10 cellular contexts compared by ENCODE assay signal in genomic region chr6:12065321-12066140, GRCh38. TPM values are rescaled to one million over a fixed set of nuclear protein-coding genes. Genes with fewer than 3 reads are reported as not detected.
A peak's percentile ranks its signal among the peaks of the same experiment; 100 is the strongest.
DNase-seq lines count a peak whose midpoint lies in the region; ATAC-seq and TF ChIP-seq lines count a peak whose summit lies in the region.
"Had no signal": no experiment of that assay in that cellular context is flagged by ENCODE, and none has a peak within 500 bp of the region (broad histone marks: within the 10 kb centered on the region; RNA-seq: fewer than 3 reads in every experiment).

No MANE protein-coding gene starts in this region.

- peaks cover 35% of the 10 kb centered on the region for H3K4me1 ChIP-seq in OCI-LY7 (ENCODE audit: insufficient read depth, low read length, poor library complexity, severe bottlenecking)

- H3K9me2 ChIP-seq in OCI-LY7 (ENCODE audit: insufficient read depth, low read length) = no peaks in the 10 kb centered on the region

- intact Hi-C loops in OCI-LY7 (cut with micrococcal nuclease; ENCODE audit: unreplicated experiment) = no loop called here

- H3K27me3 Mint-ChIP-seq in memory B cell = no peaks in the 10 kb centered on the region

- H3K27ac Mint-ChIP-seq in memory B cell = peak overlapping the region; percentile 96

- H3K4me3 ChIP-seq in OCI-LY7 (ENCODE audit: low read depth, low read length, poor library complexity, severe bottlenecking) (no peak overlapping the region), coronary artery (no peak overlapping the region)

- H3K9me3 ChIP-seq in OCI-LY7 (ENCODE audit: low read length) = no peaks in the 10 kb centered on the region

- peaks cover 3% of the 10 kb centered on the region; the same call in 1 of the 2 replicates for H4K20me1 ChIP-seq in OCI-LY7 (ENCODE audit: insufficient read depth, low read length)

- H3K27ac ChIP-seq in OCI-LY7 (ENCODE audit: low read depth, low read length, poor library complexity, severe bottlenecking) (no peak overlapping the region), coronary artery (no peak overlapping the region)
- H3K27ac ChIP-seq: HL-60 had no signal

- H3K36me3 Mint-ChIP-seq in memory B cell = no peaks in the 10 kb centered on the region

- BruUV-seq in OCI-LY7 (replicated peaks; lab: Mats Ljungman, UMichigan) = no TSS peak

- TF ChIP-seq CTCF in OCI-LY7 (conservative IDR thresholded peaks at IDR 0.05; ENCODE audit: low read length) = no peak
- TF ChIP-seq CTCF in coronary artery (IDR thresholded peaks at IDR 0.05) = no peak

- H3K9me3 Mint-ChIP-seq in memory B cell = no peaks in the 10 kb centered on the region

- peaks cover 33% of the 10 kb centered on the region for H3K4me1 Mint-ChIP-seq in memory B cell

- CTCF ChIA-PET in OCI-LY7 (lab: Charles Lee; ENCODE audit: unreplicated experiment) = interaction anchor here (0.9 to 1.7 kb wide), 2 partner anchors 9 to 10 kb away, joined by 3 to 5 read pairs; no protein-coding TSS in a partner anchor

- DNase-seq in OCI-LY7 (ENCODE audit: low spot score) (peak; percentile 23), memory B cell (ENCODE audit: low spot score in 2 of 2) (peak in 1 of 2 donors; percentile 54), KG1 (lab: John Stamatoyannopoulos, UW) (no peak), coronary artery (ENCODE audit: low spot score) (no peak), DMS53 (lab: John Stamatoyannopoulos, UW) (no peak), activated gamma-delta T cell (lab: John Stamatoyannopoulos, UW) (no peak)

- ATAC-seq in GM18499 (IDR thresholded peaks at IDR 0.05; ENCODE audit: insufficient read depth, unreplicated experiment) (peak; percentile 42), GM21526 (IDR thresholded peaks at IDR 0.05; ENCODE audit: low FRiP score, unreplicated experiment) (peak; percentile 43), memory B cell (ENCODE audit: low read depth) (peak; percentile 62)
- ATAC-seq: sciatic nerve had no signal

- peaks cover 4% of the 10 kb centered on the region; the same call in 1 of the 2 replicates for H3K36me3 ChIP-seq in OCI-LY7 (ENCODE audit: insufficient read depth, low read length)

- peak overlapping the region; percentile 67 for H3K4me3 Mint-ChIP-seq in memory B cell

- H3K79me2 ChIP-seq in OCI-LY7 (ENCODE audit: insufficient read depth, low read depth, low read length) = peaks cover 26% of the 10 kb centered on the region; the same call in 1 of the 2 replicates

- POLR2A ChIA-PET in OCI-LY7 (lab: Charles Lee) = interaction anchor here (0.8 to 2.8 kb wide), 9 partner anchors 10 to 304 kb away, joined by 3 to 9 read pairs (median 4); no protein-coding TSS in a partner anchor

- H2AFZ ChIP-seq in OCI-LY7 (ENCODE audit: low read length) = no peak overlapping the region

- H3K4me2 ChIP-seq in OCI-LY7 (ENCODE audit: low read length) = peak overlapping the region; percentile 39; the same call in 1 of the 2 replicates

RNA-seq across cellular contexts. Expression of gene HIVEP1, which starts 53.4 kb away (rescaled TPM):
- 18.3 and 22.6 TPM in 2 replicates for total RNA-seq in OCI-LY7 (2014; rRNA removed; shearing (Covaris generic))
- total RNA-seq in OCI-LY7 (2022) = 22.1 and 29.5 TPM in 2 replicates
